In genomic region chr12:106131671-106132070, GRCh38 we compare ENCODE assay signal across 16 cellular contexts. TPM values are rescaled to one million over a fixed set of nuclear protein-coding genes. Genes with fewer than 3 reads are reported as not detected.
A peak's percentile ranks its signal among the peaks of the same experiment; 100 is the strongest.
DNase-seq lines count a peak whose midpoint lies in the region; ATAC-seq and TF ChIP-seq lines count a peak whose summit lies in the region.
"Had no signal": no experiment of that assay in that cellular context is flagged by ENCODE, and none has a peak within 500 bp of the region (broad histone marks: within the 10 kb centered on the region; RNA-seq: fewer than 3 reads in every experiment).

No MANE protein-coding gene starts in this region.

- peak overlapping the region; percentile 2 to 100 (median 86) for H3K27ac ChIP-seq in heart right ventricle
- peak overlapping the region; percentile 42 to 71 for H3K27ac ChIP-seq in lung (ENCODE audit: low read depth in 1 of 2, low read length in 1 of 2)
- H3K27ac ChIP-seq in uterus, result peak overlapping the region; percentile 30 to 83
- H3K27ac ChIP-seq: SK-N-MC had no signal

- H3K36me3 ChIP-seq in heart right ventricle, result no peaks in the 10 kb centered on the region
- H3K36me3 ChIP-seq in lung (ENCODE audit: control insufficient read depth in 2 of 2, insufficient read depth in 2 of 2, low read length in 2 of 2), result peaks cover 0 to 2% of the 10 kb centered on the region in 2 donors
- H3K36me3 ChIP-seq in uterus, result no peaks in the 10 kb centered on the region

- no peak for TF ChIP-seq CTCF in heart right ventricle (IDR thresholded peaks at IDR 0.05)
- no peak for TF ChIP-seq CTCF in choroid plexus epithelial cell (conservative IDR thresholded peaks at IDR 0.05; ENCODE audit: low read depth, low read length)
- no peak for TF ChIP-seq CTCF in lung (IDR thresholded peaks at IDR 0.05; ENCODE audit: control extremely low read depth, extremely low read depth)
- TF ChIP-seq CTCF in uterus (IDR thresholded peaks at IDR 0.05), result no peak

- peak overlapping the region in 1 of 10 donors; percentile 10 for H3K4me3 ChIP-seq in heart right ventricle
- H3K4me3 ChIP-seq in choroid plexus epithelial cell (ENCODE audit: low read depth, low read length), result no peak overlapping the region
- no peak overlapping the region for H3K4me3 ChIP-seq in lung
- no peak overlapping the region for H3K4me3 ChIP-seq in uterus
- H3K4me3 ChIP-seq: SK-N-MC had no signal

- H3K9me3 ChIP-seq in heart right ventricle (no peaks in the 10 kb centered on the region), lung (ENCODE audit: control insufficient read depth in 2 of 2, insufficient read depth in 1 of 2, low read length in 1 of 2) (no peaks in the 10 kb centered on the region), uterus (no peaks in the 10 kb centered on the region)

- no peak for TF ChIP-seq POLR2A in uterus (IDR thresholded peaks at IDR 0.05)

- H3K27me3 ChIP-seq in heart right ventricle, result peaks cover 0 to 9% (median 0%) of the 10 kb centered on the region in 7 donors
- no peaks in the 10 kb centered on the region for H3K27me3 ChIP-seq in lung (ENCODE audit: control insufficient read depth, insufficient read depth)
- H3K27me3 ChIP-seq in uterus, result no peaks in the 10 kb centered on the region

- intact Hi-C loops in heart right ventricle (cut with DNase I), result loop anchor here in 8 of 10 donors (5.0 to 10.0 kb wide), 12 partner anchors 34 to 427 kb away; no protein-coding TSS in a partner anchor
- intact Hi-C loops in Right ventricle myocardium inferior (cut with DNase I), result loop anchor here (10.0 kb wide), 1 partner anchor 327 kb away; no protein-coding TSS in a partner anchor
- intact Hi-C loops in uterus (cut with DNase I; ENCODE audit: low total_unique reads), result loop anchor here (10.0 kb wide), 2 partner anchors 57 to 707 kb away; no protein-coding TSS in a partner anchor

- peaks cover 38 to 98% (median 94%) of the 10 kb centered on the region in 9 donors for H3K4me1 ChIP-seq in heart right ventricle
- peaks cover 18 to 41% of the 10 kb centered on the region in 2 donors for H3K4me1 ChIP-seq in lung (ENCODE audit: control insufficient read depth in 2 of 2, insufficient read depth in 2 of 2, low read length in 2 of 2)
- peaks cover 4 to 17% of the 10 kb centered on the region in 2 donors for H3K4me1 ChIP-seq in uterus

- ATAC-seq in heart right ventricle (peak in 1 of 8 donors; percentile 22), Right ventricle myocardium inferior (no peak), lung (ENCODE audit: insufficient read depth, low FRiP score) (no peak), GM21515 (IDR thresholded peaks at IDR 0.05; ENCODE audit: unreplicated experiment) (no peak)
- ATAC-seq: activated CD8-positive, alpha-beta T cell treated with anti-CD3 and anti-CD28 coated beads, Interleukin-2, amount 10 ng/mL, durations not matched to agents 7 days and 5 days; CD8-positive, alpha-beta T cell had no signal

- WGBS in heart right ventricle, 2 donors, result 11 to 15% methylated on average over 5 of the region's 5 CpGs
- WGBS in lung, 2 donors, result 58 to 63% methylated on average over 5 of the region's 5 CpGs

- DNase-seq in heart right ventricle (no peak), Right ventricle myocardium inferior (ENCODE audit: missing footprints) (no peak), choroid plexus epithelial cell (ENCODE audit: low read depth) (peak; percentile 37), lung (ENCODE audit: low spot score) (no peak), uterus (peak in 1 of 2 donors; percentile 45)
- DNase-seq in activated effector memory CD4-positive, alpha-beta T cell treated with Interleukin-2 at 50 U/mL for 16 hours, result no peak
- DNase-seq in activated CD8-positive, alpha-beta memory T cell treated with anti-CD3 and anti-CD28 coated beads, Interleukin-2, amount 50 U/mL, for 4 hours, result no peak
- DNase-seq: activated CD8-positive, alpha-beta T cell treated with anti-CD3 and anti-CD28 coated beads, Interleukin-2, amount 10 ng/mL, durations not matched to agents 7 days and 5 days; CD8-positive, alpha-beta T cell; effector memory CD4-positive, alpha-beta T cell; naive B cell; NCI-H1048; stimulated activated CD4-positive, alpha-beta T cell treated with anti-CD3 and anti-CD28 coated beads, Interleukin-2, amount 100 ng/mL, for 24 hours had no signal

RNA-seq across cellular contexts. Expression of gene NUAK1, which starts 7.1 kb away (rescaled TPM):
- total RNA-seq in heart right ventricle (10 to 100 TPM; 37.0 to 59.0 (median 47.6) TPM), Right ventricle myocardium inferior (42.1 TPM), lung (10 to 100 TPM; 13.0 to 14.1 TPM), uterus (10 to 100 TPM in 3 of 4 donors, 1 to 10 TPM in 1; 9.4 to 56.8 (median 26.8) TPM)
- polyA plus RNA-seq in heart right ventricle (10 to 100 TPM in 1 of 2 donors, 1 to 10 TPM in 1; 9.8 to 10.8 TPM), lung (1 to 10 TPM; 2.9 to 5.5 TPM)
- total RNA-seq: activated CD8-positive, alpha-beta T cell treated with anti-CD3 and anti-CD28 coated beads, Interleukin-2, amount 10 ng/mL, durations not matched to agents 7 days and 5 days had no signal
- polyA plus RNA-seq: IgD-negative memory B cell had no signal
